18 cellular contexts compared by ENCODE assay signal in genomic region chr7:20783131-20783715, GRCh38. TPM values are rescaled to one million over a fixed set of nuclear protein-coding genes. Genes with fewer than 3 reads are reported as not detected.
DNase-seq lines count a peak whose midpoint lies in the region; ATAC-seq and TF ChIP-seq lines count a peak whose summit lies in the region.
"Had no signal": no experiment of that assay in that cellular context is flagged by ENCODE, and none has a peak within 500 bp of the region (broad histone marks: within the 10 kb centered on the region; RNA-seq: fewer than 3 reads in every experiment).

No MANE protein-coding gene starts in this region.

- H3K4me3 Mint-ChIP-seq in activated T-cell treated with anti-CD3 and anti-CD28 coated beads, Interleukin-2, amount 50 U/mL, for 72 hours: peak overlapping the region; percentile 77 to 79
- no peak overlapping the region for H3K4me3 Mint-ChIP-seq in activated T-cell treated with anti-CD3 and anti-CD28 coated beads, Interleukin-2, amount 50 U/mL, for 24 hours
- H3K4me3 Mint-ChIP-seq in activated T-helper 1 cell treated with anti-CD3 and anti-CD28 coated beads, Interleukin-12 subunit alpha, Interleukin-12 subunit beta, Interleukin-2, Interleukin-4 antibody, amounts not matched to agents 30 ng/mL and 10 ng/mL and 1 ng/mL, durations not matched to agents 14 hours and 24 hours and 36 hours: no peak overlapping the region
- H3K4me3 Mint-ChIP-seq in type B pancreatic cell: peak overlapping the region; percentile 90

- peak overlapping the region; percentile 41 for H3K27ac Mint-ChIP-seq in activated T-cell treated with anti-CD3 and anti-CD28 coated beads, Interleukin-2, amount 50 U/mL, for 72 hours
- H3K27ac Mint-ChIP-seq in activated T-cell treated with anti-CD3 and anti-CD28 coated beads, Interleukin-2, amount 50 U/mL, for 24 hours: no peak overlapping the region
- H3K27ac Mint-ChIP-seq in activated T-helper 1 cell treated with anti-CD3 and anti-CD28 coated beads, Interleukin-12 subunit alpha, Interleukin-12 subunit beta, Interleukin-2, Interleukin-4 antibody, amounts not matched to agents 30 ng/mL and 10 ng/mL and 1 ng/mL, durations not matched to agents 14 hours and 24 hours and 36 hours: peak overlapping the region; percentile 23
- H3K27ac Mint-ChIP-seq in type B pancreatic cell: peak overlapping the region; percentile 78

- TF ChIP-seq CTCF in type B pancreatic cell (conservative IDR thresholded peaks at IDR 0.05): no peak

- H3K9me3 Mint-ChIP-seq in activated T-cell treated with anti-CD3 and anti-CD28 coated beads, Interleukin-2, amount 50 U/mL, for 72 hours: peaks cover 2% of the 10 kb centered on the region in 2 donors
- H3K9me3 Mint-ChIP-seq in activated T-cell treated with anti-CD3 and anti-CD28 coated beads, Interleukin-2, amount 50 U/mL, for 24 hours: peaks cover 11% of the 10 kb centered on the region
- H3K9me3 Mint-ChIP-seq in activated T-helper 1 cell treated with anti-CD3 and anti-CD28 coated beads, Interleukin-12 subunit alpha, Interleukin-12 subunit beta, Interleukin-2, Interleukin-4 antibody, amounts not matched to agents 30 ng/mL and 10 ng/mL and 1 ng/mL, durations not matched to agents 14 hours and 24 hours and 36 hours: peaks cover 3% of the 10 kb centered on the region
- no peaks in the 10 kb centered on the region for H3K9me3 Mint-ChIP-seq in type B pancreatic cell

- H3K36me3 Mint-ChIP-seq in activated T-cell treated with anti-CD3 and anti-CD28 coated beads, Interleukin-2, amount 50 U/mL, for 72 hours (ENCODE audit: insufficient read depth in 2 of 2): peaks cover 7 to 10% of the 10 kb centered on the region in 2 donors
- peaks cover 2% of the 10 kb centered on the region for H3K36me3 Mint-ChIP-seq in activated T-cell treated with anti-CD3 and anti-CD28 coated beads, Interleukin-2, amount 50 U/mL, for 24 hours (ENCODE audit: low read depth)
- H3K36me3 Mint-ChIP-seq in activated T-helper 1 cell treated with anti-CD3 and anti-CD28 coated beads, Interleukin-12 subunit alpha, Interleukin-12 subunit beta, Interleukin-2, Interleukin-4 antibody, amounts not matched to agents 30 ng/mL and 10 ng/mL and 1 ng/mL, durations not matched to agents 14 hours and 24 hours and 36 hours (ENCODE audit: low read depth): peaks cover 4% of the 10 kb centered on the region
- peaks cover 5% of the 10 kb centered on the region for H3K36me3 Mint-ChIP-seq in type B pancreatic cell

- peaks cover 79% of the 10 kb centered on the region for H3K27me3 Mint-ChIP-seq in activated T-cell treated with anti-CD3 and anti-CD28 coated beads, Interleukin-2, amount 50 U/mL, for 72 hours (ENCODE audit: low read depth)
- H3K27me3 Mint-ChIP-seq in activated T-cell treated with anti-CD3 and anti-CD28 coated beads, Interleukin-2, amount 50 U/mL, for 24 hours: peaks cover 87% of the 10 kb centered on the region
- peaks cover 73% of the 10 kb centered on the region for H3K27me3 Mint-ChIP-seq in activated T-helper 1 cell treated with anti-CD3 and anti-CD28 coated beads, Interleukin-12 subunit alpha, Interleukin-12 subunit beta, Interleukin-2, Interleukin-4 antibody, amounts not matched to agents 30 ng/mL and 10 ng/mL and 1 ng/mL, durations not matched to agents 14 hours and 24 hours and 36 hours (ENCODE audit: insufficient read depth)
- peaks cover 91% of the 10 kb centered on the region for H3K27me3 Mint-ChIP-seq in type B pancreatic cell

- DNase-seq in activated T-cell treated with anti-CD3 and anti-CD28 coated beads, Interleukin-2, amount 50 U/mL, for 72 hours: no peak
- no peak for DNase-seq in activated T-cell treated with anti-CD3 and anti-CD28 coated beads, Interleukin-2, amount 50 U/mL, for 24 hours
- DNase-seq in activated T-helper 1 cell treated with anti-CD3 and anti-CD28 coated beads, Interleukin-12 subunit alpha, Interleukin-12 subunit beta, Interleukin-2, Interleukin-4 antibody, amounts not matched to agents 30 ng/mL and 10 ng/mL and 1 ng/mL, durations not matched to agents 14 hours and 24 hours and 36 hours (ENCODE audit: low spot score): no peak
- DNase-seq in iPS-NIHi7 (ENCODE audit: extremely low spot score): peak; percentile 21
- no peak for DNase-seq in type B pancreatic cell (ENCODE audit: extremely low spot score, unreplicated experiment)
- no peak for DNase-seq in KG1 (lab: John Stamatoyannopoulos, UW)
- DNase-seq: central memory CD4-positive, alpha-beta T cell; DMS 273 treated with DMSO at 0.1 percent for 48 hours; head of caudate nucleus; ovary; SHP77 treated with DMSO at 0.1 percent for 48 hours had no signal

- intact Hi-C loops in activated T-helper 1 cell treated with anti-CD3 and anti-CD28 coated beads, Interleukin-12 subunit alpha, Interleukin-12 subunit beta, Interleukin-2, Interleukin-4 antibody, amounts not matched to agents 30 ng/mL and 10 ng/mL and 1 ng/mL, durations not matched to agents 14 hours and 24 hours and 36 hours (cut with micrococcal nuclease): loop anchor here (2.0 kb wide), 1 partner anchor 14 kb away; no protein-coding TSS in a partner anchor

- no peak for ATAC-seq in activated T-cell treated with anti-CD3 and anti-CD28 coated beads, Interleukin-2, amount 50 U/mL, for 72 hours (replicated peaks in 1 of 2)
- ATAC-seq in HG03095 (IDR thresholded peaks at IDR 0.05; ENCODE audit: unreplicated experiment) (no peak), HG03175 (IDR thresholded peaks at IDR 0.05; ENCODE audit: unreplicated experiment) (no peak)

- H3K4me1 Mint-ChIP-seq in activated T-cell treated with anti-CD3 and anti-CD28 coated beads, Interleukin-2, amount 50 U/mL, for 72 hours (ENCODE audit: low read depth): peaks cover 27% of the 10 kb centered on the region
- peaks cover 28% of the 10 kb centered on the region for H3K4me1 Mint-ChIP-seq in activated T-cell treated with anti-CD3 and anti-CD28 coated beads, Interleukin-2, amount 50 U/mL, for 24 hours (ENCODE audit: low read depth)
- peaks cover 21% of the 10 kb centered on the region for H3K4me1 Mint-ChIP-seq in activated T-helper 1 cell treated with anti-CD3 and anti-CD28 coated beads, Interleukin-12 subunit alpha, Interleukin-12 subunit beta, Interleukin-2, Interleukin-4 antibody, amounts not matched to agents 30 ng/mL and 10 ng/mL and 1 ng/mL, durations not matched to agents 14 hours and 24 hours and 36 hours (ENCODE audit: low read depth)
- peaks cover 11% of the 10 kb centered on the region for H3K4me1 Mint-ChIP-seq in type B pancreatic cell (ENCODE audit: unreplicated experiment)

RNA-seq across cellular contexts. Expression of gene SP8, which starts 3.5 kb away (rescaled TPM):
- total RNA-seq in activated T-cell treated with anti-CD3 and anti-CD28 coated beads, Interleukin-2, amount 50 U/mL, for 72 hours: not detected
- not detected in 2 replicates for total RNA-seq in activated T-helper 1 cell treated with anti-CD3 and anti-CD28 coated beads, Interleukin-12 subunit alpha, Interleukin-12 subunit beta, Interleukin-2, Interleukin-4 antibody, amounts not matched to agents 30 ng/mL and 10 ng/mL and 1 ng/mL, durations not matched to agents 14 hours and 24 hours and 36 hours
- total RNA-seq in type B pancreatic cell (ENCODE audit: low replicate concordance): 2.0 and 4.3 TPM in 2 replicates
- total RNA-seq: activated naive CD4-positive, alpha-beta T cell treated with anti-CD3 and anti-CD28 coated beads, Interleukin-2, amount 50 U/mL, for 72 hours; esophagus mucosa; liver; M059J; subcutaneous adipose tissue had no signal

Comparison
In these comparisons a context has a peak if more than half of its experiments do, and no peak if none do; other contexts are left out.
1. H3K4me3 Mint-ChIP-seq: peak in activated T-cell treated with anti-CD3 and anti-CD28 coated beads, Interleukin-2, amount 50 U/mL, for 72 hours (2 of 2) and type B pancreatic cell (single experiment); none in activated T-cell treated with anti-CD3 and anti-CD28 coated beads, Interleukin-2, amount 50 U/mL, for 24 hours (single experiment) and activated T-helper 1 cell treated with anti-CD3 and anti-CD28 coated beads, Interleukin-12 subunit alpha, Interleukin-12 subunit beta, Interleukin-2, Interleukin-4 antibody, amounts not matched to agents 30 ng/mL and 10 ng/mL and 1 ng/mL, durations not matched to agents 14 hours and 24 hours and 36 hours (single experiment).